ENCODE assay signal across 1 cellular context in the genomic region with DNA sequence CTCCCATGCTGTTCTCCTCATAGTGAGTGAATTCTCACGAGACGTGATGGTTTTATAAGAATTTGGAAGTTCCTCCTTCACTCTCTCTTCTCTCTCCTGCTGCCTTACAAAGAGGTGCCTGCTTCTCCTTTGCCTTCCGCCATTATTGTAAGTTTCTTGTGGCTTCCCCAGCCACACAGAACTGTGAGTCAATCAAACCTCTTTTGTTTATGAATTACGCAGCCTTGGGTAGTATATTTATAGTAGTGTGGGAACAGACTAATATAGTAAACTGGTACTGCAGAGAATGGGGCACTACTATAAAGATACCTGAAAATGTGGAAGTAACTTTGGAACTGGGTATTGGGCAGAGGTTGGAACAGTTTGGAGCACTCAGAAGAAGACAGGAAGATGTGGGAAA.
TF ChIP-seq lines count a peak whose summit lies in the region.

No MANE protein-coding gene starts in this region.

TF ChIP-seq in endothelial cell of umbilical vein, 7 proteins besides CTCF, POLR2A, EP300 and RAD21:
- TF ChIP-seq, protein P1, sequence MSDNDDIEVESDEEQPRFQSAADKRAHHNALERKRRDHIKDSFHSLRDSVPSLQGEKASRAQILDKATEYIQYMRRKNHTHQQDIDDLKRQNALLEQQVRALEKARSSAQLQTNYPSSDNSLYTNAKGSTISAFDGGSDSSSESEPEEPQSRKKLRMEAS (IDR thresholded peaks at IDR 0.05; ENCODE audit: insufficient read depth, insufficient read length) = no peak
- TF ChIP-seq POLR2AphosphoS5 (IDR thresholded peaks at IDR 0.05; ENCODE audit: insufficient read depth, low read depth, low read length) = no peak
- no peak for TF ChIP-seq GATA2 (IDR thresholded peaks at IDR 0.05; ENCODE audit: insufficient read depth, insufficient read length, low read depth, low read length)
- no peak for TF ChIP-seq FOS (IDR thresholded peaks at IDR 0.05; ENCODE audit: borderline replicate concordance, insufficient read depth, low read length)
- TF ChIP-seq EZH2 (IDR thresholded peaks at IDR 0.05; ENCODE audit: borderline replicate concordance, low read depth, low read length, severe bottlenecking) = no peak
- TF ChIP-seq MYC (IDR thresholded peaks at IDR 0.05; ENCODE audit: low read depth, low read length) = no peak
- TF ChIP-seq JUN (IDR thresholded peaks at IDR 0.05; ENCODE audit: borderline replicate concordance, insufficient read depth, insufficient read length, low read depth) = no peak
